34 cellular contexts compared by ENCODE assay signal in genomic region chr18:74445585-74445984, GRCh38. TPM values are rescaled to one million over a fixed set of nuclear protein-coding genes. Genes with fewer than 3 reads are reported as not detected.
"Had no signal": no experiment of that assay in that cellular context is flagged by ENCODE, and none has a peak within 500 bp of the region (broad histone marks: within the 10 kb centered on the region; RNA-seq: fewer than 3 reads in every experiment).

No MANE protein-coding gene starts in this region.

- FAIRE-seq: astrocyte, colon had no signal

- H3K9me3 Mint-ChIP-seq: activated CD4-positive, alpha-beta memory T cell treated with anti-CD3 and anti-CD28 coated beads for 36 hours; activated CD4-positive, alpha-beta T cell treated with anti-CD3 and anti-CD28 coated beads, Interleukin-2, amount 10 ng/mL, durations not matched to agents 24 days and 14 days; activated T-cell treated with anti-CD3 and anti-CD28 coated beads, Interleukin-2, amount 50 U/mL, for 24 hours; activated T-cell treated with anti-CD3 and anti-CD28 coated beads, Interleukin-2, amount 50 U/mL, for 72 hours; effector memory CD8-positive, alpha-beta T cell had no signal

- H3K4me3 ChIP-seq: esophagus muscularis mucosa, gastroesophageal sphincter, heart right ventricle had no signal

- H3K4me1 Mint-ChIP-seq: activated CD4-positive, alpha-beta T cell treated with anti-CD3 and anti-CD28 coated beads for 36 hours; activated CD4-positive, alpha-beta T cell treated with anti-CD3 and anti-CD28 coated beads, Interleukin-2, amount 10 ng/mL, durations not matched to agents 24 days and 14 days; activated CD8-positive, alpha-beta memory T cell treated with anti-CD3 and anti-CD28 coated beads, Interleukin-2, amount 10 ng/mL, durations not matched to agents 7 days and 5 days had no signal

- H3K27me3 ChIP-seq: brain microvascular endothelial cell, foreskin keratinocyte, heart right ventricle had no signal

- DNase-seq: activated CD4-positive, alpha-beta memory T cell treated with anti-CD3 and anti-CD28 coated beads for 36 hours; activated CD4-positive, alpha-beta T cell treated with anti-CD3 and anti-CD28 coated beads for 36 hours; activated CD4-positive, alpha-beta T cell treated with anti-CD3 and anti-CD28 coated beads, Interleukin-2, amount 10 ng/mL, durations not matched to agents 24 days and 14 days; activated CD4-positive, CD25-positive, alpha-beta regulatory T cell; activated CD4-positive, CD25-positive, alpha-beta regulatory T cell treated with anti-CD3 and anti-CD28 coated beads, Interleukin-2, amount 50 U/mL, for 72 hours; activated CD8-positive, alpha-beta memory T cell treated with anti-CD3 and anti-CD28 coated beads, Interleukin-2, amount 10 ng/mL, durations not matched to agents 7 days and 5 days; activated CD8-positive, alpha-beta memory T cell treated with anti-CD3 and anti-CD28 coated beads, Interleukin-2, amount 50 U/mL, for 4 hours; activated CD8-positive, alpha-beta T cell treated with anti-CD3 and anti-CD28 coated beads, Interleukin-2, amount 10 ng/mL, durations not matched to agents 7 days and 5 days; activated gamma-delta T cell; activated naive CD4-positive, alpha-beta T cell; activated naive CD4-positive, alpha-beta T cell treated with anti-CD3 and anti-CD28 coated beads, Interleukin-2, amount 50 U/mL, for 16 hours; activated T-cell treated with anti-CD3 and anti-CD28 coated beads, Interleukin-2, amount 50 U/mL, for 24 hours; activated T-cell treated with anti-CD3 and anti-CD28 coated beads, Interleukin-2, amount 50 U/mL, for 72 hours; amniotic stem cell; anterior cingulate cortex; brain microvascular endothelial cell; cortex of kidney; dermis blood vessel endothelial cell; effector CD4-positive, alpha-beta T cell; effector memory CD8-positive, alpha-beta T cell; erythroblast; foreskin keratinocyte; heart right ventricle; T-helper 2 cell had no signal

- ATAC-seq: activated CD4-positive, alpha-beta T cell treated with anti-CD3 and anti-CD28 coated beads for 36 hours; activated CD8-positive, alpha-beta memory T cell treated with anti-CD3 and anti-CD28 coated beads, Interleukin-2, amount 10 ng/mL, durations not matched to agents 7 days and 5 days; activated CD8-positive, alpha-beta T cell treated with anti-CD3 and anti-CD28 coated beads, Interleukin-2, amount 10 ng/mL, durations not matched to agents 7 days and 5 days; activated T-cell treated with anti-CD3 and anti-CD28 coated beads, Interleukin-2, amount 50 U/mL, for 72 hours; effector memory CD8-positive, alpha-beta T cell; foreskin keratinocyte; gastroesophageal sphincter; heart right ventricle had no signal

- H3K36me3 ChIP-seq: brain microvascular endothelial cell, esophagus muscularis mucosa, gastroesophageal sphincter had no signal

- H3K27ac Mint-ChIP-seq: activated CD4-positive, alpha-beta memory T cell treated with anti-CD3 and anti-CD28 coated beads for 36 hours; activated CD4-positive, alpha-beta T cell treated with anti-CD3 and anti-CD28 coated beads for 36 hours; activated CD4-positive, alpha-beta T cell treated with anti-CD3 and anti-CD28 coated beads, Interleukin-2, amount 10 ng/mL, durations not matched to agents 24 days and 14 days; activated CD8-positive, alpha-beta memory T cell treated with anti-CD3 and anti-CD28 coated beads, Interleukin-2, amount 10 ng/mL, durations not matched to agents 7 days and 5 days; activated CD8-positive, alpha-beta T cell treated with anti-CD3 and anti-CD28 coated beads, Interleukin-2, amount 10 ng/mL, durations not matched to agents 7 days and 5 days; activated naive CD8-positive, alpha-beta T cell; activated T-cell treated with anti-CD3 and anti-CD28 coated beads, Interleukin-2, amount 50 U/mL, for 24 hours; activated T-cell treated with anti-CD3 and anti-CD28 coated beads, Interleukin-2, amount 50 U/mL, for 72 hours; effector memory CD8-positive, alpha-beta T cell had no signal

- H3K27ac ChIP-seq: brain microvascular endothelial cell, esophagus muscularis mucosa, foreskin keratinocyte, gastroesophageal sphincter, heart right ventricle had no signal

- H3K36me3 Mint-ChIP-seq: activated CD4-positive, alpha-beta memory T cell treated with anti-CD3 and anti-CD28 coated beads for 36 hours; activated CD8-positive, alpha-beta memory T cell treated with anti-CD3 and anti-CD28 coated beads, Interleukin-2, amount 10 ng/mL, durations not matched to agents 7 days and 5 days; activated naive CD8-positive, alpha-beta T cell had no signal

- H3K27me3 Mint-ChIP-seq: activated CD4-positive, alpha-beta memory T cell treated with anti-CD3 and anti-CD28 coated beads for 36 hours; activated T-cell treated with anti-CD3 and anti-CD28 coated beads, Interleukin-2, amount 50 U/mL, for 24 hours had no signal

- H3K4me3 Mint-ChIP-seq: activated CD4-positive, alpha-beta memory T cell treated with anti-CD3 and anti-CD28 coated beads for 36 hours; activated CD4-positive, alpha-beta T cell treated with anti-CD3 and anti-CD28 coated beads for 36 hours; activated CD4-positive, alpha-beta T cell treated with anti-CD3 and anti-CD28 coated beads, Interleukin-2, amount 10 ng/mL, durations not matched to agents 24 days and 14 days; activated CD8-positive, alpha-beta memory T cell treated with anti-CD3 and anti-CD28 coated beads, Interleukin-2, amount 10 ng/mL, durations not matched to agents 7 days and 5 days; activated CD8-positive, alpha-beta T cell treated with anti-CD3 and anti-CD28 coated beads, Interleukin-2, amount 10 ng/mL, durations not matched to agents 7 days and 5 days; activated naive CD8-positive, alpha-beta T cell; activated T-cell treated with anti-CD3 and anti-CD28 coated beads, Interleukin-2, amount 50 U/mL, for 24 hours; activated T-cell treated with anti-CD3 and anti-CD28 coated beads, Interleukin-2, amount 50 U/mL, for 72 hours; effector memory CD8-positive, alpha-beta T cell had no signal

- H3K9me3 ChIP-seq: esophagus muscularis mucosa, gastroesophageal sphincter, heart right ventricle had no signal

- H3K4me1 ChIP-seq: foreskin keratinocyte, gastroesophageal sphincter had no signal

RNA-seq across cellular contexts. Expression of gene DIPK1C, which starts 11.5 kb away (rescaled TPM):
- total RNA-seq: activated CD4-positive, alpha-beta memory T cell treated with anti-CD3 and anti-CD28 coated beads for 36 hours; activated CD4-positive, alpha-beta T cell treated with anti-CD3 and anti-CD28 coated beads for 36 hours; activated CD4-positive, alpha-beta T cell treated with anti-CD3 and anti-CD28 coated beads, Interleukin-2, amount 10 ng/mL, durations not matched to agents 24 days and 14 days; activated CD8-positive, alpha-beta memory T cell treated with anti-CD3 and anti-CD28 coated beads for 36 hours; activated CD8-positive, alpha-beta memory T cell treated with anti-CD3 and anti-CD28 coated beads, Interleukin-2, amount 10 ng/mL, durations not matched to agents 7 days and 5 days; activated CD8-positive, alpha-beta T cell treated with anti-CD3 and anti-CD28 coated beads, Interleukin-2, amount 10 ng/mL, durations not matched to agents 7 days and 5 days; activated T-cell treated with anti-CD3 and anti-CD28 coated beads, Interleukin-2, amount 50 U/mL, for 72 hours; astrocyte; bronchial epithelial cell; chondrocyte; dermis blood vessel endothelial cell; foreskin keratinocyte; glomerular endothelial cell; T-helper 1 cell treated with Interleukin-12 subunit alpha and Interleukin-12 subunit beta and Interleukin-4 antibody, amounts not matched to agents 30 ng/mL and 1 ng/mL, for 36 hours had no signal
- polyA plus RNA-seq: foreskin keratinocyte had no signal
